ENCODE assay signal across 21 cellular contexts in genomic region chr1:211619033-211619996, GRCh38. TPM values are rescaled to one million over a fixed set of nuclear protein-coding genes. Genes with fewer than 3 reads are reported as not detected.
DNase-seq lines count a peak whose midpoint lies in the region; ATAC-seq, FAIRE-seq and TF ChIP-seq lines count a peak whose summit lies in the region.
"Had no signal": no experiment of that assay in that cellular context is flagged by ENCODE, and none has a peak within 500 bp of the region (broad histone marks: within the 10 kb centered on the region; RNA-seq: fewer than 3 reads in every experiment).

No MANE protein-coding gene starts in this region.

- no peak overlapping the region for H3K4me3 Mint-ChIP-seq in HFFc6
- H3K4me3 Mint-ChIP-seq: B cell, CD14-positive monocyte had no signal

- H2BK15ac ChIP-seq in H1 (ENCODE audit: low read length): 0 out of 2 replicates have a peak overlapping the region, but pooled peaks have one; percentile 16

- no peak overlapping the region for H2BK5ac ChIP-seq in H1 (ENCODE audit: low read depth, low read length)

- no peak overlapping the region for H2AFZ ChIP-seq in H1 (ENCODE audit: low read length)
- H2AFZ ChIP-seq: PC-9 had no signal

- no peak for TF ChIP-seq RAD21 in H1 (IDR thresholded peaks at IDR 0.05 in 1 of 2, conservative IDR thresholded peaks at IDR 0.05 in 1 of 2; ENCODE audit: low read depth in 2 of 2, low read length in 2 of 2)

- H3K4me1 Mint-ChIP-seq in HFFc6 (ENCODE audit: low read depth): no peaks in the 10 kb centered on the region
- H3K4me1 Mint-ChIP-seq: B cell had no signal

- H2BK20ac ChIP-seq in H1 (ENCODE audit: low read length): no peak overlapping the region

- in situ Hi-C loops in Panc1 (cut with HindIII; ENCODE audit: low pct_unique_long_range_greater_than_20kb, low sequenced_read_pairs): no loop called here

- POLR2A ChIA-PET in Panc1 (lab: Charles Lee): no interaction called here
- POLR2A ChIA-PET in H1 (lab: Charles Lee; ENCODE audit: partially characterized antibody): no interaction called here

- H3K27me3 ChIP-seq in Panc1 (ENCODE audit: control insufficient read depth, insufficient read depth, low read length) (no peaks in the 10 kb centered on the region), H1 (replicated peaks in 1 of 4; ENCODE audit: control insufficient read depth in 3 of 4, extremely low read depth in 1 of 4, insufficient read depth in 3 of 4, low read length in 3 of 4) (no peaks in the 10 kb centered on the region)

- no peak overlapping the region for H3K23ac ChIP-seq in H1 (ENCODE audit: insufficient read length)

- H3K36me3 ChIP-seq in Panc1 (ENCODE audit: control insufficient read depth, insufficient read depth, low read length): no peaks in the 10 kb centered on the region
- no peaks in the 10 kb centered on the region for H3K36me3 ChIP-seq in H1 (ENCODE audit: control insufficient read depth in 2 of 4, insufficient read depth in 4 of 4, low read length in 3 of 4)
- H3K36me3 ChIP-seq in mucosa of descending colon (ENCODE audit: low read depth): no peaks in the 10 kb centered on the region

- TF ChIP-seq EP300 in H1 (IDR thresholded peaks at IDR 0.05; ENCODE audit: borderline replicate concordance in 1 of 2, low read depth in 2 of 2, low read length in 2 of 2): no peak

- no peaks in the 10 kb centered on the region; the same call in 1 of the 2 replicates for H3K27me3 Mint-ChIP-seq in HFFc6 (ENCODE audit: insufficient read depth)

- no peak overlapping the region for H3K4me2 ChIP-seq in H1 (ENCODE audit: insufficient read depth in 1 of 2, low read depth in 2 of 2, low read length in 2 of 2)
- H3K4me2 ChIP-seq: PC-9 had no signal

- no peak for TF ChIP-seq CTCF in Panc1 (IDR thresholded peaks at IDR 0.05)
- TF ChIP-seq CTCF in H1 (IDR thresholded peaks at IDR 0.05; ENCODE audit: control extremely low read depth in 1 of 3, insufficient read depth in 1 of 3, low read depth in 1 of 3, low read length in 3 of 3): no peak
- TF ChIP-seq CTCF in mucosa of descending colon (IDR thresholded peaks at IDR 0.05): no peak
- no peak for TF ChIP-seq CTCF in HFFc6 (IDR thresholded peaks at IDR 0.05)

- H2AK5ac ChIP-seq in H1 (ENCODE audit: low read depth, low read length): no peak overlapping the region

- H3K9me3 ChIP-seq in Panc1 (ENCODE audit: control insufficient read depth, insufficient read depth, low read depth, low read length) (no peaks in the 10 kb centered on the region), H1 (ENCODE audit: insufficient read depth in 2 of 2, low read depth in 1 of 2, low read length in 1 of 2) (no peaks in the 10 kb centered on the region), mucosa of descending colon (no peaks in the 10 kb centered on the region)

- no peak overlapping the region for H3K14ac ChIP-seq in H1 (ENCODE audit: insufficient read length)

- no peak overlapping the region; the same call in 1 of the 2 replicates for H4K8ac ChIP-seq in H1 (ENCODE audit: extremely low read depth, insufficient read depth, low read length)

- H3K27ac Mint-ChIP-seq in HFFc6: no peak overlapping the region
- H3K27ac Mint-ChIP-seq: B cell had no signal

- no peak overlapping the region for H3K9ac ChIP-seq in H1 (replicated peaks in 1 of 4; ENCODE audit: extremely low read depth in 1 of 4, low read depth in 3 of 4, low read length in 3 of 4)

- no peaks in the 10 kb centered on the region for H3K36me3 Mint-ChIP-seq in HFFc6 (ENCODE audit: low read depth)
- H3K36me3 Mint-ChIP-seq: CD14-positive monocyte had no signal

- FAIRE-seq in H1 (lab: Jason Lieb, UNC): no peak
- FAIRE-seq: GM18507 had no signal

- no TSS peak for BruUV-seq in Panc1 (replicated peaks; lab: Mats Ljungman, UMichigan)

- H4K5ac ChIP-seq in H1 (ENCODE audit: insufficient read length, low read depth, low read length): no peak overlapping the region

- H3K9me3 Mint-ChIP-seq in HFFc6: no peaks in the 10 kb centered on the region
- H3K9me3 Mint-ChIP-seq: CD14-positive monocyte had no signal

- H3K4me1 ChIP-seq in Panc1 (ENCODE audit: control insufficient read depth, insufficient read depth, low read length): no peaks in the 10 kb centered on the region
- no peaks in the 10 kb centered on the region; a peak in 1 of 7 replicates for H3K4me1 ChIP-seq in H1 (replicated peaks in 1 of 4; ENCODE audit: control insufficient read depth in 3 of 4, insufficient read depth in 4 of 4, low read length in 3 of 4)
- H3K4me1 ChIP-seq in mucosa of descending colon (ENCODE audit: low read depth): no peaks in the 10 kb centered on the region

- CTCF ChIA-PET in Panc1 (lab: Charles Lee): no interaction called here
- CTCF ChIA-PET in H1 (lab: Charles Lee; ENCODE audit: partially characterized antibody): interaction anchor here (0.5 to 2.0 kb wide), 7 partner anchors 9 to 1995 kb away, joined by 3 to 9 read pairs (median 3); no protein-coding TSS in a partner anchor

- TF ChIP-seq POLR2A in H1 (IDR thresholded peaks at IDR 0.05; ENCODE audit: control extremely low read depth in 1 of 2, low read depth in 2 of 2, low read length in 2 of 2): no peak

- no peak overlapping the region for H3K18ac ChIP-seq in H1 (ENCODE audit: extremely low read depth, low read length)

- H2BK12ac ChIP-seq in H1 (ENCODE audit: low read depth, low read length): no peak overlapping the region

- H3K4ac ChIP-seq in H1 (replicated peaks; ENCODE audit: insufficient read length, low read depth, low read length): no peak overlapping the region

- H3K23me2 ChIP-seq in H1 (ENCODE audit: low read depth, low read length): peaks cover 4% of the 10 kb centered on the region; the same call in 1 of the 2 replicates

- H2BK120ac ChIP-seq in H1 (replicated peaks; ENCODE audit: low read depth, low read length): no peak overlapping the region

- no peaks in the 10 kb centered on the region for H4K20me1 ChIP-seq in H1 (replicated peaks in 1 of 2; ENCODE audit: control insufficient read depth in 1 of 2, insufficient read depth in 2 of 2, low read length in 2 of 2)

- H3K79me2 ChIP-seq in H1 (ENCODE audit: control insufficient read depth in 1 of 2, insufficient read depth in 2 of 2, low read length in 2 of 2): no peaks in the 10 kb centered on the region

- intact Hi-C loops in Panc1 (cut with micrococcal nuclease; ENCODE audit: unreplicated experiment) (no loop called here), mucosa of descending colon (cut with DNase I, micrococcal nuclease) (no loop called here)

- 85% methylated on average over 8 of the region's 8 CpGs; no CpG with 5 or more reads in 1 of the 2 experiments for WGBS in H1 (ENCODE audit: extremely low coverage in 1 of 2, insufficient coverage in 1 of 2, insufficient read length in 1 of 2, insufficient replicate concordance in 2 of 2, low coverage in 1 of 2, low lambda C conversion rate in 2 of 2, missing lambda C conversion rate in 1 of 2), 2 experiments

- no peak overlapping the region for H3K4me3 ChIP-seq in Panc1 (ENCODE audit: low read depth in 2 of 2, low read length in 2 of 2)
- H3K4me3 ChIP-seq in H1 (ENCODE audit: extremely low read depth in 1 of 4, insufficient read depth in 2 of 4, low read depth in 3 of 4, low read length in 4 of 4): no peak overlapping the region
- no peak overlapping the region for H3K4me3 ChIP-seq in mucosa of descending colon
- H3K4me3 ChIP-seq: PC-9 had no signal

- H3K27ac ChIP-seq in Panc1 (ENCODE audit: low read length): no peak overlapping the region
- H3K27ac ChIP-seq in H1 (ENCODE audit: low read depth, low read length): no peak overlapping the region; the same call in 1 of the 2 replicates
- H3K27ac ChIP-seq: PC-9 had no signal

- H4K91ac ChIP-seq in H1 (replicated peaks; ENCODE audit: insufficient read length, low read length): no peak overlapping the region

- DNase-seq in Panc1 (ENCODE audit: low read depth, low spot score) (no peak), H1 (ENCODE audit: low read depth in 1 of 2, low spot score in 2 of 2) (no peak), mucosa of descending colon (no peak), HFFc6 (no peak)
- DNase-seq in stimulated activated naive CD8-positive, alpha-beta T cell treated with anti-CD3 and anti-CD28 coated beads, Interleukin-15, Interleukin-2, amounts not matched to agents 100 U/mL and 50 U/mL, for 24 hours: no peak
- DNase-seq: DMS53, GDM1, GOT3, KG1, NCI-H1092 treated with DMSO at 0.1 percent for 48 hours, NCI-H1436 treated with DMSO at 0.1 percent for 48 hours, NCI-H1930, NCI-H2227 treated with DMSO at 0.1 percent for 48 hours, NCI-H510A, NCI-H748 treated with DMSO at 0.1 percent for 48 hours, PC-9 had no signal

- H3K56ac ChIP-seq in H1 (replicated peaks; ENCODE audit: insufficient read length, low read depth, low read length): no peak overlapping the region

- no peaks in the 10 kb centered on the region for H3K79me1 ChIP-seq in H1 (ENCODE audit: low read depth, low read length)

- peak; percentile 31 for ATAC-seq in Panc1
- peak; percentile 49 for ATAC-seq in mucosa of descending colon
- peak; percentile 35 for ATAC-seq in stimulated activated naive CD8-positive, alpha-beta T cell treated with anti-CD3 and anti-CD28 coated beads, Interleukin-15, Interleukin-2, amounts not matched to agents 100 U/mL and 50 U/mL, for 24 hours
- no peak for ATAC-seq in HG03039 (IDR thresholded peaks at IDR 0.05; ENCODE audit: unreplicated experiment)
- no peak for ATAC-seq in HG03378 (IDR thresholded peaks at IDR 0.05; ENCODE audit: unreplicated experiment)

RNA-seq across cellular contexts. Expression of gene SLC30A1, which starts 40.4 kb away (rescaled TPM):
- total RNA-seq in Panc1 (2021; ENCODE audit: unreplicated experiment) (34.5 TPM), mucosa of descending colon (10 to 100 TPM; 20.8 to 43.5 (median 29.2) TPM)
- polyA plus RNA-seq in Panc1 (2012; ENCODE audit: insufficient read length): 18.6 TPM
- total RNA-seq in H1 (2021; fragmentation: NEBNext Ultra II Directional; extraction: Animal tissue kit (Norgen Biotek cat#: 25700)): 13.5 and 14.0 TPM in 2 replicates
- 3.7 and 4.5 TPM in 2 replicates for polyA plus RNA-seq in H1 (2011; rRNA removed)
- polyA plus RNA-seq in H1 (2011; cell fraction: cytosol; rRNA removed): 5.9 TPM
- 3.7 TPM for polyA plus RNA-seq in H1 (2011; cell fraction: nucleus; rRNA removed)
- polyA plus RNA-seq in H1 (2012, experiment 1 of 2): 2.7 to 6.2 TPM (median 4.9 TPM) in 4 replicates
- polyA plus RNA-seq in H1 (2012, experiment 2 of 2): 1.0 TPM
- polyA plus RNA-seq in H1 (2013, experiment 1 of 2): 7.1 TPM
- 8.0 TPM for polyA plus RNA-seq in H1 (2013, experiment 2 of 2)
- 10.4 and 15.8 TPM in 2 replicates for polyA minus RNA-seq in H1 (2011; rRNA and poly(A)+ RNA removed)
- 15.5 TPM for polyA minus RNA-seq in H1 (2011; cell fraction: cytosol; rRNA and poly(A)+ RNA removed)
- 16.7 TPM for polyA minus RNA-seq in H1 (2011; cell fraction: nucleus; rRNA and poly(A)+ RNA removed)
- total RNA-seq in HFFc6 (2021; fragmentation: NEBNext Ultra II Directional; extraction: Animal tissue kit (Norgen Biotek cat#: 25700)): 10 to 100 TPM; 23.6 to 27.5 (median 25.7) TPM

RNA-seq across cellular contexts. Expression of gene NEK2, which starts 56.1 kb away (rescaled TPM):
- total RNA-seq in Panc1 (2021; ENCODE audit: unreplicated experiment) (34.4 TPM), mucosa of descending colon (10 to 100 TPM in 1 of 3 donors, 1 to 10 TPM in 2; 1.2 to 12.7 (median 2.5) TPM)
- 11.0 TPM for polyA plus RNA-seq in Panc1 (2012; ENCODE audit: insufficient read length)
- total RNA-seq in H1 (2021; fragmentation: NEBNext Ultra II Directional; extraction: Animal tissue kit (Norgen Biotek cat#: 25700)): 19.7 and 22.9 TPM in 2 replicates
- polyA plus RNA-seq in H1 (2011; rRNA removed): 6.9 and 8.4 TPM in 2 replicates
- 15.0 TPM for polyA plus RNA-seq in H1 (2011; cell fraction: cytosol; rRNA removed)
- 5.8 TPM for polyA plus RNA-seq in H1 (2011; cell fraction: nucleus; rRNA removed)
- 17.6 to 25.2 TPM (median 19.4 TPM) in 4 replicates for polyA plus RNA-seq in H1 (2012, experiment 1 of 2)
- polyA plus RNA-seq in H1 (2012, experiment 2 of 2): 1.6 TPM
- 11.2 TPM for polyA plus RNA-seq in H1 (2013, experiment 1 of 2)
- 11.3 TPM for polyA plus RNA-seq in H1 (2013, experiment 2 of 2)
- polyA minus RNA-seq in H1 (2011; rRNA and poly(A)+ RNA removed): 15.9 and 16.6 TPM in 2 replicates
- 15.5 TPM for polyA minus RNA-seq in H1 (2011; cell fraction: cytosol; rRNA and poly(A)+ RNA removed)
- 11.2 TPM for polyA minus RNA-seq in H1 (2011; cell fraction: nucleus; rRNA and poly(A)+ RNA removed)
- 10 to 100 TPM; 10.2 to 28.6 (median 26.8) TPM for total RNA-seq in HFFc6 (2021; fragmentation: NEBNext Ultra II Directional; extraction: Animal tissue kit (Norgen Biotek cat#: 25700))
- total RNA-seq: B cell had no signal
- polyA plus RNA-seq: CD14-positive monocyte had no signal

Comparison
In these comparisons a context has a peak if more than half of its experiments do, and no peak if none do; other contexts are left out.
1. ATAC-seq: peak in Panc1 (single experiment), mucosa of descending colon (single experiment) and stimulated activated naive CD8-positive, alpha-beta T cell treated with anti-CD3 and anti-CD28 coated beads, Interleukin-15, Interleukin-2, amounts not matched to agents 100 U/mL and 50 U/mL, for 24 hours (single experiment); none in HG03039 (single experiment) and HG03378 (single experiment).